In the genomic region with DNA sequence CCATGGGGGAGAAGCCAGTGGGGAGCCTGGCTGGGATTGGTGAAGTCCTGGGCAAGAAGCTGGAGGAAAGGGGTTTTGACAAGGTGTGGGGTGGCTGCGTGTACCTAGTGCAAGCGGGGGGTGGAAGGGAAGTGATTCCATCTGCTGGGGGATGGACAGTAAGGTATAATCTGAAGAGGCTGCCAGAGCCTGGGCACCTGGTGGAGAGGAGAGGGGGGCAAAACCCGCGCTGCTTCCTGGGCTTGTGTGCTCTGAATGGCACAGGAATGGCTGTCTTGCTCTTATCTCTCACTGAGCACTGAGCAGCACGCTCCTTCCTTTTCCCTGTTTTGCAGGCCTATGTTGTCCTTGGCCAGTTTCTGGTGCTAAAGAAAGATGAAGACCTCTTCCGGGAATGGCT, we compare ENCODE assay signal across 2 cellular contexts.
TF ChIP-seq lines count a peak whose summit lies in the region.

No MANE protein-coding gene starts in this region.

TF ChIP-seq in HCT116, 20 proteins besides CTCF, POLR2A, EP300 and RAD21 (continued from another document):
- TF ChIP-seq CEBPB (IDR thresholded peaks at IDR 0.05; ENCODE audit: low read depth) (no peak), POLR2AphosphoS5 (IDR thresholded peaks at IDR 0.05; ENCODE audit: low read depth, low read length) (no peak), JUND (IDR thresholded peaks at IDR 0.05) (no peak), YY1 (IDR thresholded peaks at IDR 0.05; ENCODE audit: extremely low read depth, insufficient replicate concordance, low read depth, low read length) (no peak), CBX3 (IDR thresholded peaks at IDR 0.05; ENCODE audit: low read depth) (no peak), REST (IDR thresholded peaks at IDR 0.05; ENCODE audit: low read depth) (no peak), SRF (IDR thresholded peaks at IDR 0.05; ENCODE audit: low read depth) (no peak), EGR1 (IDR thresholded peaks at IDR 0.05; ENCODE audit: low read depth) (no peak), SIN3A (IDR thresholded peaks at IDR 0.05; ENCODE audit: low read depth) (no peak), EZH2 (IDR thresholded peaks at IDR 0.05) (no peak), ZNF274 (IDR thresholded peaks at IDR 0.05; ENCODE audit: low read depth, low read length) (no peak), EZH2phosphoT487 (IDR thresholded peaks at IDR 0.05; ENCODE audit: borderline replicate concordance) (no peak), ZFX (IDR thresholded peaks at IDR 0.05) (no peak), SP1 (IDR thresholded peaks at IDR 0.05; ENCODE audit: low read depth) (no peak)
- TF ChIP-seq, protein P1, sequence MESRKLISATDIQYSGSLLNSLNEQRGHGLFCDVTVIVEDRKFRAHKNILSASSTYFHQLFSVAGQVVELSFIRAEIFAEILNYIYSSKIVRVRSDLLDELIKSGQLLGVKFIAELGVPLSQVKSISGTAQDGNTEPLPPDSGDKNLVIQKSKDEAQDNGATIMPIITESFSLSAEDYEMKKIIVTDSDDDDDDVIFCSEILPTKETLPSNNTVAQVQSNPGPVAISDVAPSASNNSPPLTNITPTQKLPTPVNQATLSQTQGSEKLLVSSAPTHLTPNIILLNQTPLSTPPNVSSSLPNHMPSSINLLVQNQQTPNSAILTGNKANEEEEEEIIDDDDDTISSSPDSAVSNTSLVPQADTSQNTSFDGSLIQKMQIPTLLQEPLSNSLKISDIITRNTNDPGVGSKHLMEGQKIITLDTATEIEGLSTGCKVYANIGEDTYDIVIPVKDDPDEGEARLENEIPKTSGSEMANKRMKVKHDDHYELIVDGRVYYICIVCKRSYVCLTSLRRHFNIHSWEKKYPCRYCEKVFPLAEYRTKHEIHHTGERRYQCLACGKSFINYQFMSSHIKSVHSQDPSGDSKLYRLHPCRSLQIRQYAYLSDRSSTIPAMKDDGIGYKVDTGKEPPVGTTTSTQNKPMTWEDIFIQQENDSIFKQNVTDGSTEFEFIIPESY (IDR thresholded peaks at IDR 0.05; ENCODE audit: extremely low read depth, insufficient replicate concordance, low read length): no peak
TF ChIP-seq in HCT116: peak in this region for 0.

TF ChIP-seq in WTC11, 78 proteins besides CTCF, POLR2A, EP300 and RAD21 (continued from another document):
- TF ChIP-seq PREB (CRISPR knock-in tag; IDR thresholded peaks at IDR 0.05; ENCODE audit: borderline replicate concordance) (no peak), MXD4 (CRISPR knock-in tag; IDR thresholded peaks at IDR 0.05; ENCODE audit: borderline replicate concordance) (no peak), EMX1 (CRISPR knock-in tag; IDR thresholded peaks at IDR 0.05) (no peak), ETV6 (CRISPR knock-in tag; IDR thresholded peaks at IDR 0.05) (no peak), ZNF423 (CRISPR knock-in tag; IDR thresholded peaks at IDR 0.05) (no peak), JAZF1 (CRISPR knock-in tag; IDR thresholded peaks at IDR 0.05) (no peak), ZNF396 (CRISPR knock-in tag; IDR thresholded peaks at IDR 0.05; ENCODE audit: borderline replicate concordance) (no peak), SMAD3 (CRISPR knock-in tag; IDR thresholded peaks at IDR 0.05; ENCODE audit: borderline replicate concordance) (no peak), GRHL2 (CRISPR knock-in tag; IDR thresholded peaks at IDR 0.05; ENCODE audit: insufficient replicate concordance, severe bottlenecking) (no peak), ZNF671 (CRISPR knock-in tag; IDR thresholded peaks at IDR 0.05) (no peak)
- TF ChIP-seq, protein P2, sequence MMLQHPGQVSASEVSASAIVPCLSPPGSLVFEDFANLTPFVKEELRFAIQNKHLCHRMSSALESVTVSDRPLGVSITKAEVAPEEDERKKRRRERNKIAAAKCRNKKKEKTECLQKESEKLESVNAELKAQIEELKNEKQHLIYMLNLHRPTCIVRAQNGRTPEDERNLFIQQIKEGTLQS (CRISPR knock-in tag; conservative IDR thresholded peaks at IDR 0.05): no peak
- TF ChIP-seq, protein P3, sequence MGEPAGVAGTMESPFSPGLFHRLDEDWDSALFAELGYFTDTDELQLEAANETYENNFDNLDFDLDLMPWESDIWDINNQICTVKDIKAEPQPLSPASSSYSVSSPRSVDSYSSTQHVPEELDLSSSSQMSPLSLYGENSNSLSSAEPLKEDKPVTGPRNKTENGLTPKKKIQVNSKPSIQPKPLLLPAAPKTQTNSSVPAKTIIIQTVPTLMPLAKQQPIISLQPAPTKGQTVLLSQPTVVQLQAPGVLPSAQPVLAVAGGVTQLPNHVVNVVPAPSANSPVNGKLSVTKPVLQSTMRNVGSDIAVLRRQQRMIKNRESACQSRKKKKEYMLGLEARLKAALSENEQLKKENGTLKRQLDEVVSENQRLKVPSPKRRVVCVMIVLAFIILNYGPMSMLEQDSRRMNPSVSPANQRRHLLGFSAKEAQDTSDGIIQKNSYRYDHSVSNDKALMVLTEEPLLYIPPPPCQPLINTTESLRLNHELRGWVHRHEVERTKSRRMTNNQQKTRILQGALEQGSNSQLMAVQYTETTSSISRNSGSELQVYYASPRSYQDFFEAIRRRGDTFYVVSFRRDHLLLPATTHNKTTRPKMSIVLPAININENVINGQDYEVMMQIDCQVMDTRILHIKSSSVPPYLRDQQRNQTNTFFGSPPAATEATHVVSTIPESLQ (CRISPR knock-in tag; IDR thresholded peaks at IDR 0.05): no peak
